27 cellular contexts compared by ENCODE assay signal in the genomic region with DNA sequence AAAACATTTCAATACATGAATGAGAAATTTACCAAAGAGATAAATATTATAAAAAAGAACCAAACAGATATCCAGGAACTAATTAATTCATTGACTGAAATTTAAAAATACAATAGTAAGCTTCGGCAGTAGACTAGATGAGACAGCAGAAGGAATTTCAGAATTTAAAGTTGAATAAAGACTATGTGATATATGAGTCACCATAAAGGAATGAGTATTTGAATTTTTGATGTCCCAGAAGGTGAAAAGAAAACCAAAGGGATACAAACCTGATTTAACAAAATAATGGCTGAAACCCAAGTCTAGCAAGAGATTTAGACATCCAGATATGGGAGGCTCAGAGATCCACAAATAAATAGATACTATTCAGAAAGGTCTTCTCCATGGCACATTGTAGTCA.
DNase-seq lines count a peak whose midpoint lies in the region; ATAC-seq, FAIRE-seq and TF ChIP-seq lines count a peak whose summit lies in the region.
"Had no signal": no experiment of that assay in that cellular context is flagged by ENCODE, and none has a peak within 500 bp of the region (broad histone marks: within the 10 kb centered on the region; RNA-seq: fewer than 3 reads in every experiment).

No MANE protein-coding gene starts in this region.

- no peak overlapping the region for H3K18ac ChIP-seq in H9 (ENCODE audit: insufficient read length, low read depth, low read length)

- H3K79me2 ChIP-seq in H9 (ENCODE audit: insufficient read depth, low read length): no peaks in the 10 kb centered on the region

- no peak overlapping the region for H3K4me3 Mint-ChIP-seq in H9
- H3K4me3 Mint-ChIP-seq: CD4-positive, alpha-beta T cell had no signal

- H2BK120ac ChIP-seq in H9 (ENCODE audit: low read depth, low read length, poor library complexity, severe bottlenecking): no peak overlapping the region

- peaks cover 2 to 3% of the 10 kb centered on the region in 2 experiments; a peak in 3 of 5 replicates for H3K9me3 Mint-ChIP-seq in H9

- no peaks in the 10 kb centered on the region for H4K20me1 ChIP-seq in H9 (ENCODE audit: control insufficient read depth, insufficient read depth, insufficient read length)
- H4K20me1 ChIP-seq: BLaER1 treated with 17β-estradiol and CSF1 and Interleukin-3, amounts not matched to agents 10 nM and 100 nM had no signal

- no peak overlapping the region for H3K4me2 ChIP-seq in H9 (ENCODE audit: insufficient read depth, insufficient read length, low read length)
- H3K4me2 ChIP-seq: BLaER1 treated with 17β-estradiol and CSF1 and Interleukin-3, amounts not matched to agents 10 nM and 100 nM; SK-N-SH had no signal

- H2BK15ac ChIP-seq in H9 (ENCODE audit: low read depth, low read length): no peak overlapping the region

- no peak overlapping the region for H4K8ac ChIP-seq in H9 (replicated peaks; ENCODE audit: insufficient read length, low read depth, low read length)

- H3K4me1 ChIP-seq in H9 (ENCODE audit: insufficient read depth, low read length): no peaks in the 10 kb centered on the region
- H3K4me1 ChIP-seq: BLaER1 treated with 17β-estradiol and CSF1 and Interleukin-3, amounts not matched to agents 10 nM and 100 nM; HAP-1; Peyer's patch had no signal

- TF ChIP-seq CTCF in H9 (conservative IDR thresholded peaks at IDR 0.05): no peak

- peak; percentile 14 for FAIRE-seq in A204.1 (lab: Jason Lieb, UNC)
- peak; percentile 56 for FAIRE-seq in islet of Langerhans (lab: Jason Lieb, UNC)
- FAIRE-seq: D721Med had no signal

- no peak overlapping the region for H2AK5ac ChIP-seq in H9 (ENCODE audit: insufficient read length, low read length)

- H3K79me1 ChIP-seq in H9 (ENCODE audit: insufficient read depth, low read depth, low read length, poor library complexity, severe bottlenecking): no peaks in the 10 kb centered on the region

- H4K5ac ChIP-seq in H9 (ENCODE audit: insufficient read length, low read depth, low read length): no peak overlapping the region

- no peak overlapping the region for H3T11ph ChIP-seq in H9 (ENCODE audit: low read length)

- H3K27ac ChIP-seq in H9 (ENCODE audit: insufficient read length, low read depth, low read length): no peak overlapping the region
- H3K27ac ChIP-seq: BLaER1 treated with 17β-estradiol and CSF1 and Interleukin-3, amounts not matched to agents 10 nM and 100 nM; GM23248; Peyer's patch had no signal

- H3K4me1 Mint-ChIP-seq in H9: 0 out of 4 replicates have a peak, but pooled peaks cover 0 to 3% of the 10 kb centered on the region in 2 experiments

- H3K23ac ChIP-seq in H9 (ENCODE audit: insufficient read length, low read depth, low read length): no peak overlapping the region

- H3K36me3 Mint-ChIP-seq in H9 (ENCODE audit: insufficient read depth in 1 of 3, low read depth in 3 of 3): peaks cover 2 to 10% (median 7%) of the 10 kb centered on the region in 3 experiments; a peak in 5 of 7 replicates

- ATAC-seq in esophagus mucosa: no peak

- H2BK12ac ChIP-seq in H9 (ENCODE audit: insufficient read length, low read depth, low read length): no peak overlapping the region

- H3K23me2 ChIP-seq in H9 (ENCODE audit: insufficient read length, low read depth, low read length, poor library complexity, severe bottlenecking): no peaks in the 10 kb centered on the region

- H3K14ac ChIP-seq in H9 (ENCODE audit: insufficient read depth, low read length): no peak overlapping the region

- H2AFZ ChIP-seq in H9 (ENCODE audit: low read length): no peak overlapping the region
- H2AFZ ChIP-seq: GM23248 had no signal

- no peak overlapping the region for H3K27ac Mint-ChIP-seq in H9
- H3K27ac Mint-ChIP-seq: CD4-positive, alpha-beta T cell had no signal

- H3K9me3 ChIP-seq in H9 (ENCODE audit: control insufficient read depth, low read depth, low read length): no peaks in the 10 kb centered on the region
- H3K9me3 ChIP-seq: HAP-1, Peyer's patch had no signal

- no CpG with 5 or more reads among the region's 1 CpG for WGBS in H9 (ENCODE audit: extremely low coverage, insufficient read length, low lambda C conversion rate)

- H3K56ac ChIP-seq in H9 (ENCODE audit: insufficient read length, low read depth, low read length): no peak overlapping the region

- no peak overlapping the region for H4K91ac ChIP-seq in H9 (ENCODE audit: insufficient read length, low read depth, low read length)

- H3K27me3 Mint-ChIP-seq in H9 (ENCODE audit: low read depth): no peaks in the 10 kb centered on the region
- H3K27me3 Mint-ChIP-seq: CD4-positive, alpha-beta T cell had no signal

- H2BK5ac ChIP-seq in H9 (ENCODE audit: insufficient read length, low read length): no peak overlapping the region

- H3K27me3 ChIP-seq in H9 (ENCODE audit: insufficient read depth, low read length): no peaks in the 10 kb centered on the region
- H3K27me3 ChIP-seq: BLaER1 treated with 17β-estradiol and CSF1 and Interleukin-3, amounts not matched to agents 10 nM and 100 nM; Peyer's patch had no signal

- H2BK20ac ChIP-seq in H9 (ENCODE audit: low read depth, low read length, poor library complexity, severe bottlenecking): no peak overlapping the region

- peak; percentile 57 for DNase-seq in LHCN-M2 (ENCODE audit: low read depth)
- peak; percentile 34 for DNase-seq in astrocyte of the hippocampus (ENCODE audit: low read depth, low spot score)
- no peak for DNase-seq in H9
- DNase-seq in OCI-M2 (lab: John Stamatoyannopoulos, UW; ENCODE audit: unreplicated experiment): no peak
- no peak for DNase-seq in NCI-H2107 (lab: John Stamatoyannopoulos, UW)
- DNase-seq: 8988T; AML-193; CD4-positive, alpha-beta T cell; GM23248; Karpas-422; NCI-H1092 treated with DMSO at 0.1 percent for 48 hours; NCI-H1436 treated with DMSO at 0.1 percent for 48 hours; NCI-H187 treated with DMSO at 0.1 percent for 48 hours; NCI-H446 treated with DMSO at 0.1 percent for 48 hours; NCI-H526; NCI-H82; NK-92 treated with Interleukin-12 subunit alpha and Interleukin-12 subunit beta, amount 100 ng/mL, for 24 hours; Peyer's patch; SHP77 treated with DMSO at 0.1 percent for 48 hours; SK-N-SH; SW 1271 had no signal

- H3K9ac ChIP-seq in H9 (ENCODE audit: extremely low read depth, insufficient read length, low read length): no peak overlapping the region
- H3K9ac ChIP-seq: BLaER1 treated with 17β-estradiol and CSF1 and Interleukin-3, amounts not matched to agents 10 nM and 100 nM; GM23248; SK-N-SH had no signal

- no peak overlapping the region for H3K4ac ChIP-seq in H9 (ENCODE audit: low read depth, low read length)

Comparison
In these comparisons a context has a peak if more than half of its experiments do, and no peak if none do; other contexts are left out.
1. DNase-seq: peak in LHCN-M2 (single experiment) and astrocyte of the hippocampus (single experiment); none in H9 (single experiment), OCI-M2 (single experiment) and NCI-H2107 (single experiment).